ENCODE assay signal across 14 cellular contexts in the genomic region with DNA sequence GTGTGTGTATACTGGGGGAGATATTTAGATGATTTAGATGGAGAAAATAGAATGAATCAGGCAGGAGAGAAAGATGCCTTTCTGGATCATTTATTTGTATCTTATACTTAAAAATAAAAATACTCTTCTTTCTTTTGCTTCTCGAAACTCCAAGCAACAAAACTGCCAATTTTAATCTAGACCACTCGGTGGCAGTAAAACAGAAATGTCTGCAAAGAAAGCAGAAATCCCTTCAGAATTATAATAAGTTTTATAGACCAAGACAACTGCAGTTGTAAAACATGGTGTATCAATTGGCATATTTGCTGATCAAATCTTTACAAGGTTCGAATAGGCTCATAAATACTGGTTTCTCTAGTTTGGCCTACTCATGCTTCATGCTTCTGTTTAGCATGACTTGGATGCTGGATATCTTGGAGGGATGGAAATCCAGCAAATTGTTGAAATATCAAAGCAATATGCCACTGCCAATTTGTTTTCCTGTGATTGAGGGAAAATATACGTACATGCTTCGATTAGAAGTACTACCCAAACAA. TPM values are rescaled to one million over a fixed set of nuclear protein-coding genes. Genes with fewer than 3 reads are reported as not detected.
A peak's percentile ranks its signal among the peaks of the same experiment; 100 is the strongest.
DNase-seq lines count a peak whose midpoint lies in the region; ATAC-seq and TF ChIP-seq lines count a peak whose summit lies in the region.
"Had no signal": no experiment of that assay in that cellular context is flagged by ENCODE, and none has a peak within 500 bp of the region (broad histone marks: within the 10 kb centered on the region; RNA-seq: fewer than 3 reads in every experiment).

No MANE protein-coding gene starts in this region.

- H3K79me2 ChIP-seq in Karpas-422 (ENCODE audit: low read length) = no peaks in the 10 kb centered on the region

- no peak overlapping the region for H3K4me3 ChIP-seq in Karpas-422 (ENCODE audit: low read length)
- no peak overlapping the region for H3K4me3 ChIP-seq in astrocyte of the spinal cord (ENCODE audit: low read depth, low read length)
- H3K4me3 ChIP-seq: esophagus muscularis mucosa, suprapubic skin had no signal

- no peaks in the 10 kb centered on the region for H3K9me3 ChIP-seq in Karpas-422 (ENCODE audit: low read length)
- H3K9me3 ChIP-seq: esophagus muscularis mucosa, suprapubic skin had no signal

- H3K4me2 ChIP-seq in Karpas-422 (ENCODE audit: low read depth, low read length, poor library complexity, severe bottlenecking) = no peak overlapping the region

- in situ Hi-C loops in astrocyte of the spinal cord (cut with HindIII; ENCODE audit: low sequenced_read_pairs) = no loop called here

- ATAC-seq in GM18909 (IDR thresholded peaks at IDR 0.05; ENCODE audit: poor library complexity, unreplicated experiment) (no peak), esophagus mucosa (no peak)
- ATAC-seq: activated T-helper 17 cell treated with anti-CD3 and anti-CD28 coated beads, Interleukin-2, amount 50 U/mL, for 72 hours had no signal

- H3K9ac ChIP-seq in Karpas-422 (ENCODE audit: low read length) = no peak overlapping the region

- DNase-seq in AG09319 (ENCODE audit: extremely low read depth, low read depth) (no peak), Karpas-422 (peak; percentile 45), astrocyte of the spinal cord (ENCODE audit: low read depth, low spot score) (no peak), medulla oblongata (ENCODE audit: extremely low spot score) (peak; percentile 30), D341Med (ENCODE audit: low spot score) (no peak)
- no peak for DNase-seq in stimulated activated CD4-positive, alpha-beta T cell treated with anti-CD3 and anti-CD28 coated beads, Interleukin-12 subunit alpha, Interleukin-12 subunit beta, amount 100 ng/mL, for 4 hours
- DNase-seq: activated CD4-positive, alpha-beta T cell treated with anti-CD3 and anti-CD28 coated beads for 1 hour; NCI-H748 treated with DMSO at 0.1 percent for 48 hours had no signal

- H3K27me3 ChIP-seq in Karpas-422 (ENCODE audit: low read length) = no peaks in the 10 kb centered on the region
- H3K27me3 ChIP-seq: esophagus muscularis mucosa, suprapubic skin had no signal

- TF ChIP-seq CTCF in AG09319 (IDR thresholded peaks at IDR 0.05; ENCODE audit: low read depth, low read length) (peak; percentile 33), astrocyte of the spinal cord (IDR thresholded peaks at IDR 0.05; ENCODE audit: low read depth, low read length) (peak; percentile 39)

- no peak overlapping the region for H3K27ac ChIP-seq in Karpas-422 (ENCODE audit: low read length)
- H3K27ac ChIP-seq: esophagus muscularis mucosa, suprapubic skin had no signal

- no peaks in the 10 kb centered on the region for H3K4me1 ChIP-seq in Karpas-422 (ENCODE audit: low read length)
- H3K4me1 ChIP-seq: esophagus muscularis mucosa, suprapubic skin had no signal

- H3K9me2 ChIP-seq in Karpas-422 (replicated peaks; ENCODE audit: insufficient read depth, low read length) = no peaks in the 10 kb centered on the region

- no peak overlapping the region for H2AFZ ChIP-seq in Karpas-422 (ENCODE audit: low read length)

- H3K36me3 ChIP-seq in Karpas-422 (ENCODE audit: insufficient read depth, low read length) = no peaks in the 10 kb centered on the region
- H3K36me3 ChIP-seq: esophagus muscularis mucosa, suprapubic skin had no signal

- H4K20me1 ChIP-seq in Karpas-422 (ENCODE audit: insufficient read depth, low read depth, low read length) = no peaks in the 10 kb centered on the region

RNA-seq across cellular contexts. Expression of gene C1orf87, which starts 15.1 kb away (rescaled TPM):
- total RNA-seq in Karpas-422 (2014; rRNA removed; shearing (Covaris generic); ENCODE audit: low replicate concordance) = not detected in 2 replicates
- not detected for total RNA-seq in esophagus mucosa
- total RNA-seq: activated T-helper 17 cell treated with anti-CD3 and anti-CD28 coated beads, Interleukin-2, amount 50 U/mL, for 72 hours; esophagus muscularis mucosa; mononuclear cell; suprapubic skin had no signal

Comparison
In these comparisons a context has a peak if more than half of its experiments do, and no peak if none do; other contexts are left out.
1. DNase-seq: peak in Karpas-422 (single experiment) and medulla oblongata (single experiment); none in AG09319 (single experiment), astrocyte of the spinal cord (single experiment), D341Med (single experiment) and stimulated activated CD4-positive, alpha-beta T cell treated with anti-CD3 and anti-CD28 coated beads, Interleukin-12 subunit alpha, Interleukin-12 subunit beta, amount 100 ng/mL, for 4 hours (single experiment).